8 cellular contexts compared by ENCODE assay signal in the genomic region with DNA sequence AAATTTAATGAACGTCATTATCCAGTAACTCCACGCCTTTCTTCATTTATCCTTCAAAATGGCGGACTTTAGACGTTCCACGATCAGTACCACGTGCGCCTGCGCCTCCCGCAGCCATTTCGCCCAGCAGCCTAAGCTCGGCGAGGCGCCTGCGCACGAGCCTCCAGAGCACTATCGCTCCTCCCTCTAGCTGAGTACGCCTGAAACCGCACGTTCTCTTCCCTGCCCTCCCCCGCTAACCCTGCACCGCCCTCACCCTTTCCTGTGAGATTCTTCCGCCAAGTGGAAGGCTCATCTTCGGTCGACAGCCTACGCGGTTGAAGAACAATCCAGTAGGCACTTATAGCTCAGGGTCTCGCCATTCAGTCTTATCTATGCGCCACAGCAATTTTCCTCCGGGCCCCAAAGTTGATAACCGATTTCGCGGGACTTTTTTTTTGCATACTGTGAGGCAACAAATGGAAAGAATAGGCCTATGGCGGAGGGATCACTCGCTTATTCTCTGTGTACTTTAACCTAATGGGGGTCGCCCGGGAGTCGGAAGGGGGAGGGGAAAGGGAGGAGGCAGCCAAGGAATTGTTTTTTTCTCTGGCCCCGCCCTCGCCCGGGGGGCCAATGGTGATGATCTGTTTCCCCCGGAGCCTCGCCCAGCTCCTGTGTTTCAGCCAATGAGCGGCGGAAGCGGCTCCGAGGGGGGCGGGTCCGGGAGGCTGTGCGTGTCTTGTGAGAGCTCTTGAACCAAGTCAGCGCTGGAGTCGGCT. TPM values are rescaled to one million over a fixed set of nuclear protein-coding genes. Genes with fewer than 3 reads are reported as not detected.
DNase-seq lines count a peak whose midpoint lies in the region; ATAC-seq and TF ChIP-seq lines count a peak whose summit lies in the region.

A gene with protein sequence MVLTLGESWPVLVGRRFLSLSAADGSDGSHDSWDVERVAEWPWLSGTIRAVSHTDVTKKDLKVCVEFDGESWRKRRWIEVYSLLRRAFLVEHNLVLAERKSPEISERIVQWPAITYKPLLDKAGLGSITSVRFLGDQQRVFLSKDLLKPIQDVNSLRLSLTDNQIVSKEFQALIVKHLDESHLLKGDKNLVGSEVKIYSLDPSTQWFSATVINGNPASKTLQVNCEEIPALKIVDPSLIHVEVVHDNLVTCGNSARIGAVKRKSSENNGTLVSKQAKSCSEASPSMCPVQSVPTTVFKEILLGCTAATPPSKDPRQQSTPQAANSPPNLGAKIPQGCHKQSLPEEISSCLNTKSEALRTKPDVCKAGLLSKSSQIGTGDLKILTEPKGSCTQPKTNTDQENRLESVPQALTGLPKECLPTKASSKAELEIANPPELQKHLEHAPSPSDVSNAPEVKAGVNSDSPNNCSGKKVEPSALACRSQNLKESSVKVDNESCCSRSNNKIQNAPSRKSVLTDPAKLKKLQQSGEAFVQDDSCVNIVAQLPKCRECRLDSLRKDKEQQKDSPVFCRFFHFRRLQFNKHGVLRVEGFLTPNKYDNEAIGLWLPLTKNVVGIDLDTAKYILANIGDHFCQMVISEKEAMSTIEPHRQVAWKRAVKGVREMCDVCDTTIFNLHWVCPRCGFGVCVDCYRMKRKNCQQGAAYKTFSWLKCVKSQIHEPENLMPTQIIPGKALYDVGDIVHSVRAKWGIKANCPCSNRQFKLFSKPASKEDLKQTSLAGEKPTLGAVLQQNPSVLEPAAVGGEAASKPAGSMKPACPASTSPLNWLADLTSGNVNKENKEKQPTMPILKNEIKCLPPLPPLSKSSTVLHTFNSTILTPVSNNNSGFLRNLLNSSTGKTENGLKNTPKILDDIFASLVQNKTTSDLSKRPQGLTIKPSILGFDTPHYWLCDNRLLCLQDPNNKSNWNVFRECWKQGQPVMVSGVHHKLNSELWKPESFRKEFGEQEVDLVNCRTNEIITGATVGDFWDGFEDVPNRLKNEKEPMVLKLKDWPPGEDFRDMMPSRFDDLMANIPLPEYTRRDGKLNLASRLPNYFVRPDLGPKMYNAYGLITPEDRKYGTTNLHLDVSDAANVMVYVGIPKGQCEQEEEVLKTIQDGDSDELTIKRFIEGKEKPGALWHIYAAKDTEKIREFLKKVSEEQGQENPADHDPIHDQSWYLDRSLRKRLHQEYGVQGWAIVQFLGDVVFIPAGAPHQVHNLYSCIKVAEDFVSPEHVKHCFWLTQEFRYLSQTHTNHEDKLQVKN (N-terminal part only) (plus strand): TSS at position 741 of the 761 bp plus-strand sequence. CDS start 677 bp downstream, outside the sequence.

- H3K36me3 ChIP-seq in GM23338 (ENCODE audit: insufficient read depth) (peaks cover 12% of the 10 kb centered on the region; the same call in 1 of the 2 replicates), esophagus (ENCODE audit: control insufficient read depth in 2 of 2, insufficient read depth in 2 of 2, low read length in 1 of 2) (no peaks in the 10 kb centered on the region), mucosa of rectum (ENCODE audit: control insufficient read depth in 2 of 2, insufficient read depth in 2 of 2, low read length in 2 of 2) (peaks cover 3 to 5% of the 10 kb centered on the region in 2 donors)

- peaks cover 24% of the 10 kb centered on the region for H3K27me3 Mint-ChIP-seq in GM23338 (ENCODE audit: insufficient read depth, low read depth, poor library complexity)
- H3K27me3 Mint-ChIP-seq in activated T-cell treated with anti-CD3 and anti-CD28 coated beads, Interleukin-2, amount 50 U/mL, for 72 hours (ENCODE audit: low read depth): no peaks in the 10 kb centered on the region

- peaks cover 43% of the 10 kb centered on the region for H3K9me3 Mint-ChIP-seq in GM23338
- peaks cover 8 to 12% of the 10 kb centered on the region in 2 donors for H3K9me3 Mint-ChIP-seq in activated T-cell treated with anti-CD3 and anti-CD28 coated beads, Interleukin-2, amount 50 U/mL, for 72 hours

- peak within 1 kb of the TSS; percentile 85 for H3K4me3 Mint-ChIP-seq in GM23338
- peak within 1 kb of the TSS; percentile 96 for H3K4me3 Mint-ChIP-seq in activated T-cell treated with anti-CD3 and anti-CD28 coated beads, Interleukin-2, amount 50 U/mL, for 72 hours

- H3K4me1 Mint-ChIP-seq in GM23338: peaks cover 11% of the 10 kb centered on the region; the same call in 2 of the 3 replicates
- H3K4me1 Mint-ChIP-seq in activated T-cell treated with anti-CD3 and anti-CD28 coated beads, Interleukin-2, amount 50 U/mL, for 72 hours (ENCODE audit: low read depth): peaks cover 46% of the 10 kb centered on the region

- peaks cover 2 to 3% of the 10 kb centered on the region in 2 donors for H3K9me3 ChIP-seq in esophagus (ENCODE audit: control insufficient read depth in 2 of 2, insufficient read depth in 1 of 2, low read depth in 1 of 2, low read length in 1 of 2)
- peaks cover 7 to 13% of the 10 kb centered on the region in 2 donors for H3K9me3 ChIP-seq in mucosa of rectum (ENCODE audit: control insufficient read depth in 2 of 2, low read length in 2 of 2)

- no peak for TF ChIP-seq CTCF in GM23338 (conservative IDR thresholded peaks at IDR 0.05; ENCODE audit: low read depth in 2 of 2)

- H4K20me1 ChIP-seq in GM23338 (replicated peaks; ENCODE audit: insufficient read depth): no peaks in the 10 kb centered on the region

- 0 out of 2 replicates have a peak, but pooled peaks cover 6% of the 10 kb centered on the region for H3K27me3 ChIP-seq in GM23338 (ENCODE audit: insufficient read depth)
- no peaks in the 10 kb centered on the region for H3K27me3 ChIP-seq in esophagus (ENCODE audit: control insufficient read depth in 1 of 2, insufficient read depth in 2 of 2, low read length in 2 of 2)
- no peaks in the 10 kb centered on the region for H3K27me3 ChIP-seq in mucosa of rectum (ENCODE audit: control insufficient read depth in 2 of 2, insufficient read depth in 2 of 2, low read length in 2 of 2)

- H3K4me3 ChIP-seq in GM23338 (peak within 1 kb of the TSS; percentile 68), esophagus (ENCODE audit: low read depth in 1 of 2, low read length in 2 of 2) (peak within 1 kb of the TSS; percentile 79 to 91), mucosa of rectum (ENCODE audit: low read length in 2 of 2) (peak within 1 kb of the TSS; percentile 75 to 89)

- peak within 1 kb of the TSS; percentile 76 to 89 for H3K9ac ChIP-seq in mucosa of rectum (ENCODE audit: low read depth in 1 of 2, low read length in 2 of 2)

- no peaks in the 10 kb centered on the region; the same call in 1 of the 2 replicates for H3F3A ChIP-seq in GM23338 (replicated peaks; ENCODE audit: low read depth)

- H3K4me1 ChIP-seq in GM23338 (ENCODE audit: insufficient read depth) (no peaks in the 10 kb centered on the region), esophagus (ENCODE audit: control insufficient read depth in 2 of 2, insufficient read depth in 2 of 2, low read length in 1 of 2) (peaks cover 3 to 5% of the 10 kb centered on the region in 2 donors), mucosa of rectum (ENCODE audit: control insufficient read depth in 2 of 2, insufficient read depth in 2 of 2, low read length in 2 of 2) (peaks cover 20 to 23% of the 10 kb centered on the region in 2 donors)

- DNase-seq in DMS53 treated with DMSO at 0.1 percent for 48 hours (lab: John Stamatoyannopoulos, UW; ENCODE audit: unreplicated experiment): peak; percentile 97
- peak; percentile 99 for DNase-seq in GM23338 (ENCODE audit: low spot score)
- peak; percentile 99 for DNase-seq in Kasumi-1 (lab: John Stamatoyannopoulos, UW)
- peak; percentile 99 for DNase-seq in RKO (ENCODE audit: low spot score)
- peak; percentile 99 for DNase-seq in activated T-cell treated with anti-CD3 and anti-CD28 coated beads, Interleukin-2, amount 50 U/mL, for 72 hours
- DNase-seq in stimulated activated CD8-positive, alpha-beta memory T cell treated with anti-CD3 and anti-CD28 coated beads, Interleukin-4, amount 100 ng/mL, for 4 hours (ENCODE audit: low read depth in 2 of 2, low spot score in 1 of 2): peak; percentile 96 to 99

- peaks cover 31% of the 10 kb centered on the region for H3K79me2 ChIP-seq in GM23338 (replicated peaks; ENCODE audit: insufficient read depth)

- H3K9me2 ChIP-seq in GM23338 (ENCODE audit: insufficient read depth): no peaks in the 10 kb centered on the region

- WGBS in esophagus, 2 donors: 0 to 2% methylated on average over 51 of the region's 51 CpGs

- peak; percentile 91 for ATAC-seq in GM23338
- ATAC-seq in activated T-cell treated with anti-CD3 and anti-CD28 coated beads, Interleukin-2, amount 50 U/mL, for 72 hours (replicated peaks in 1 of 2): peak; percentile 85 to 87

- H2AFZ ChIP-seq in GM23338: peak within 1 kb of the TSS; percentile 28; the same call in 1 of the 2 replicates

- H3K27ac ChIP-seq in GM23338 (ENCODE audit: low read depth) (peak within 1 kb of the TSS; percentile 99), esophagus (ENCODE audit: low read depth in 2 of 2, low read length in 1 of 2) (peak within 1 kb of the TSS; percentile 99 to 100), mucosa of rectum (ENCODE audit: low read depth in 2 of 2, low read length in 2 of 2) (peak within 1 kb of the TSS; percentile 98 to 99)

- H3K4me2 ChIP-seq in GM23338: peak within 1 kb of the TSS; percentile 95

- H3K27ac Mint-ChIP-seq in GM23338: peak within 1 kb of the TSS; percentile 100
- peak within 1 kb of the TSS; percentile 97 for H3K27ac Mint-ChIP-seq in activated T-cell treated with anti-CD3 and anti-CD28 coated beads, Interleukin-2, amount 50 U/mL, for 72 hours

- H3K36me3 Mint-ChIP-seq in GM23338 (ENCODE audit: low read depth): peaks cover 31% of the 10 kb centered on the region
- peaks cover 15 to 46% of the 10 kb centered on the region in 2 donors for H3K36me3 Mint-ChIP-seq in activated T-cell treated with anti-CD3 and anti-CD28 coated beads, Interleukin-2, amount 50 U/mL, for 72 hours (ENCODE audit: insufficient read depth in 2 of 2)

RNA-seq across cellular contexts. Expression of the gene that starts here (rescaled TPM):
- total RNA-seq in GM23338 (2014; rRNA removed; shearing (Covaris generic)): 21.8 and 24.6 TPM in 2 replicates
- 7.4 and 8.9 TPM in 2 replicates for polyA plus RNA-seq in GM23338 (2016; fragmentation: Nextera tagmentation; extraction: Ambion mirVana)
- 10 to 100 TPM; 61.2 to 66.8 TPM for total RNA-seq in activated T-cell treated with anti-CD3 and anti-CD28 coated beads, Interleukin-2, amount 50 U/mL, for 72 hours
- polyA plus RNA-seq in esophagus: 10 to 100 TPM; 20.4 to 32.3 TPM

Comparison
In these comparisons a context has a peak if more than half of its experiments do, and no peak if none do; other contexts are left out.
1. Peak in every context shown above with its lines: DNase-seq, ATAC-seq, H3K4me3 ChIP-seq and H3K27ac ChIP-seq.